In the genomic region with DNA sequence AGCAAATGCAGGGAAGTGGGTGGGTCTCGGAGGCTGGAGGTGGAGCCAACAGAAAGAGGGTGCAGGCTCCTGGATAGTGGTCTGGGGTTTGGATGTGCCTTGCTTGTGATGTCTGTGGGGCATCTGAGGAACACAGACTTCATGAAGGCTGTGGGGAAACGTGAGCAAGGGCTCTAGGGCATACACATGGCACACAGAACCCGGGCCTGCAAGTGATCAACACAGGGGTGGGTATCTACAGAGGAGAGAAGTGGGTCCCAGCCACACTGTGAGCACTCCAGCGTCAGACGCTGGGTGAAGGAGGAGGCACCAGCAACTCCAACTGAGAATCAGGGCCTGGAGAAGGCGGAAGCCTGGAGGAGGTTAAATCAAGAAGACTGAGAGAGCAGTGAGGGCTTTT, we compare ENCODE assay signal across 14 cellular contexts. TPM values are rescaled to one million over a fixed set of nuclear protein-coding genes. Genes with fewer than 3 reads are reported as not detected.
A peak's percentile ranks its signal among the peaks of the same experiment; 100 is the strongest.
DNase-seq lines count a peak whose midpoint lies in the region; ATAC-seq, FAIRE-seq and TF ChIP-seq lines count a peak whose summit lies in the region.
"Had no signal": no experiment of that assay in that cellular context is flagged by ENCODE, and none has a peak within 500 bp of the region (broad histone marks: within the 10 kb centered on the region; RNA-seq: fewer than 3 reads in every experiment).

No MANE protein-coding gene starts in this region.

- no peaks in the 10 kb centered on the region for H3K9me3 ChIP-seq in CD8-positive, alpha-beta T cell (ENCODE audit: low read length)
- H3K9me3 ChIP-seq in IMR-90 (ENCODE audit: control insufficient read depth, insufficient read depth, low read length), result no peaks in the 10 kb centered on the region
- no peaks in the 10 kb centered on the region for H3K9me3 ChIP-seq in GM12878 (replicated peaks; ENCODE audit: control insufficient read depth, insufficient read depth, low read length)
- H3K9me3 ChIP-seq in neural progenitor cell (ENCODE audit: low read depth), result no peaks in the 10 kb centered on the region
- no peaks in the 10 kb centered on the region for H3K9me3 ChIP-seq in GM23248 (ENCODE audit: low read depth)
- H3K9me3 ChIP-seq: neutrophil, thoracic aorta had no signal

- H3K4me3 Mint-ChIP-seq in CD8-positive, alpha-beta T cell, result peak overlapping the region; percentile 87
- H3K4me3 Mint-ChIP-seq in neural progenitor cell, result peak overlapping the region; percentile 71

- H3K23ac ChIP-seq in IMR-90 (ENCODE audit: low read depth, low read length), result peak overlapping the region; percentile 39; the same call in 1 of the 2 replicates

- TF ChIP-seq POLR2A in IMR-90 (IDR thresholded peaks at IDR 0.05; ENCODE audit: low read depth, low read length) (no peak), GM12878 (IDR thresholded peaks at IDR 0.05; ENCODE audit: low read depth, low read length) (no peak)

- no peak overlapping the region for H2BK20ac ChIP-seq in IMR-90 (ENCODE audit: low read depth, low read length)

- peaks cover 22% of the 10 kb centered on the region for H3K9me1 ChIP-seq in IMR-90 (ENCODE audit: insufficient read depth, low read length)

- 67% methylated on average over 1 of the region's 6 CpGs; no CpG with 5 or more reads in 1 of the 2 experiments for WGBS in IMR-90 (ENCODE audit: extremely low coverage in 2 of 2, insufficient read length in 1 of 2), 2 experiments
- WGBS in GM12878 (ENCODE audit: insufficient coverage, insufficient replicate concordance, low lambda C conversion rate, missing lambda C conversion rate), result 38% methylated on average over 6 of the region's 6 CpGs
- WGBS in GM23248 (ENCODE audit: low coverage in 1 of 2, low lambda C conversion rate in 2 of 2, missing lambda C conversion rate in 2 of 2), 2 experiments, result 42 to 46% methylated on average over 6 of the region's 6 CpGs

- H3K36me3 Mint-ChIP-seq in CD8-positive, alpha-beta T cell, result peaks cover 11% of the 10 kb centered on the region
- H3K36me3 Mint-ChIP-seq in neural progenitor cell, result peaks cover 11% of the 10 kb centered on the region

- no peak overlapping the region for H3K27ac Mint-ChIP-seq in CD8-positive, alpha-beta T cell
- peak overlapping the region; percentile 92 for H3K27ac Mint-ChIP-seq in neural progenitor cell

- CTCF ChIA-PET in CD8-positive, alpha-beta T cell (lab: Charles Lee), result interaction anchor here (1.1 kb wide), 1 partner anchor 8 kb away, joined by 4 read pairs; no protein-coding TSS in a partner anchor
- CTCF ChIA-PET in IMR-90 (lab: Yijun Ruan, JAX) (no interaction called here), GM12878 (lab: Yijun Ruan, JAX) (interaction anchor here (0.9 kb wide), 1 partner anchor 75 kb away, joined by 4 read pairs; no protein-coding TSS in a partner anchor)

- in situ Hi-C loops in IMR-90 (cut with MboI; ENCODE audit: low sequenced_read_pairs) (no loop called here), GM12878 (cut with MboI) (no loop called here), GM23248 (cut with MboI) (no loop called here)

- H3K4ac ChIP-seq in IMR-90 (ENCODE audit: low read depth, low read length), result no peak overlapping the region

- no peaks in the 10 kb centered on the region for H3K27me3 ChIP-seq in CD8-positive, alpha-beta T cell (ENCODE audit: insufficient read depth, low read length)
- H3K27me3 ChIP-seq in IMR-90 (ENCODE audit: control insufficient read depth, insufficient read depth, low read length) (no peaks in the 10 kb centered on the region), GM12878 (replicated peaks in 1 of 2; ENCODE audit: control insufficient read depth in 2 of 2, insufficient read depth in 2 of 2, low read length in 1 of 2) (no peaks in the 10 kb centered on the region), neural progenitor cell (peaks cover 22% of the 10 kb centered on the region), GM23248 (replicated peaks; ENCODE audit: insufficient read depth) (no peaks in the 10 kb centered on the region)

- peaks cover 42% of the 10 kb centered on the region for H3K4me1 Mint-ChIP-seq in CD8-positive, alpha-beta T cell (ENCODE audit: low read depth)
- H3K4me1 Mint-ChIP-seq in neural progenitor cell, result peaks cover 11% of the 10 kb centered on the region

- peaks cover 32% of the 10 kb centered on the region for H3K4me1 ChIP-seq in CD8-positive, alpha-beta T cell (ENCODE audit: insufficient read depth, low read length)
- H3K4me1 ChIP-seq in IMR-90 (ENCODE audit: control insufficient read depth, insufficient read depth, low read length) (peaks cover 16% of the 10 kb centered on the region), GM12878 (ENCODE audit: control insufficient read depth, insufficient read depth, low read length) (peaks cover 28% of the 10 kb centered on the region), neural progenitor cell (peaks cover 6% of the 10 kb centered on the region), GM23248 (ENCODE audit: insufficient read depth) (peaks cover 18% of the 10 kb centered on the region)

- no peak for TF ChIP-seq EP300 in GM12878 (IDR thresholded peaks at IDR 0.05; ENCODE audit: borderline replicate concordance in 1 of 2, control insufficient read depth in 1 of 2, low read depth in 2 of 2, low read length in 2 of 2)

- no peaks in the 10 kb centered on the region for H3K36me3 ChIP-seq in CD8-positive, alpha-beta T cell (ENCODE audit: insufficient read depth, low read length)
- peaks cover 2% of the 10 kb centered on the region; the same call in 1 of the 2 replicates for H3K36me3 ChIP-seq in IMR-90 (ENCODE audit: control insufficient read depth, insufficient read depth, low read length)
- H3K36me3 ChIP-seq in GM12878 (ENCODE audit: control insufficient read depth in 2 of 2, insufficient read depth in 2 of 2, low read length in 1 of 2), result no peaks in the 10 kb centered on the region; a peak in 1 of 4 replicates
- no peaks in the 10 kb centered on the region for H3K36me3 ChIP-seq in neural progenitor cell
- H3K36me3 ChIP-seq in GM23248 (ENCODE audit: low read depth), result no peaks in the 10 kb centered on the region; the same call in 1 of the 2 replicates

- H2AK5ac ChIP-seq in IMR-90 (ENCODE audit: low read depth, low read length), result no peak overlapping the region

- H3K4me2 ChIP-seq in IMR-90 (ENCODE audit: low read depth, low read length) (no peak overlapping the region), GM12878 (ENCODE audit: control insufficient read depth, insufficient read depth) (peak overlapping the region; percentile 97; the same call in 1 of the 2 replicates), neural progenitor cell (no peak overlapping the region), GM23248 (ENCODE audit: unreplicated experiment) (no peak overlapping the region)

- no peak overlapping the region for H2BK15ac ChIP-seq in IMR-90 (ENCODE audit: low read depth, low read length)

- no peaks in the 10 kb centered on the region for H3K9me2 ChIP-seq in GM23248 (ENCODE audit: insufficient read depth)

- H4K5ac ChIP-seq in IMR-90 (ENCODE audit: low read depth, low read length), result no peak overlapping the region

- DNase-seq in CD8-positive, alpha-beta T cell, result no peak
- DNase-seq in IMR-90, result no peak
- no peak for DNase-seq in GM12878 (ENCODE audit: low read depth, low spot score)
- no peak for DNase-seq in neural progenitor cell (ENCODE audit: low spot score)
- no peak for DNase-seq in GM23248
- DNase-seq: left cardiac atrium, NCI-H187, NCI-H69 had no signal

- H3K9me3 Mint-ChIP-seq in CD8-positive, alpha-beta T cell, result no peaks in the 10 kb centered on the region
- H3K9me3 Mint-ChIP-seq in neural progenitor cell, result no peaks in the 10 kb centered on the region

- H2AFZ ChIP-seq in IMR-90 (replicated peaks; ENCODE audit: low read length, poor library complexity), result no peak overlapping the region
- no peak overlapping the region for H2AFZ ChIP-seq in GM12878 (ENCODE audit: control insufficient read depth, low read depth, low read length)
- no peak overlapping the region for H2AFZ ChIP-seq in neural progenitor cell (replicated peaks)
- H2AFZ ChIP-seq in GM23248, result no peak overlapping the region

- SMC1A ChIA-PET in GM12878 (lab: Charles Lee; ENCODE audit: uncharacterized antibody, unreplicated experiment), result no interaction called here

- TF ChIP-seq CTCF in CD8-positive, alpha-beta T cell (IDR thresholded peaks at IDR 0.05), result no peak
- TF ChIP-seq CTCF in IMR-90 (conservative IDR thresholded peaks at IDR 0.05; ENCODE audit: low read depth, low read length), result no peak
- no peak for TF ChIP-seq CTCF in GM12878 (IDR thresholded peaks at IDR 0.05 in 2 of 3, conservative IDR thresholded peaks at IDR 0.05 in 1 of 3; ENCODE audit: control insufficient read depth in 2 of 3, extremely low read depth in 1 of 3, insufficient read depth in 1 of 3, low read depth in 3 of 3, low read length in 3 of 3)
- no peak for TF ChIP-seq CTCF in neural progenitor cell (IDR thresholded peaks at IDR 0.05)

- no peak for TF ChIP-seq RAD21 in IMR-90 (IDR thresholded peaks at IDR 0.05; ENCODE audit: low read length)
- TF ChIP-seq RAD21 in GM12878 (IDR thresholded peaks at IDR 0.05; ENCODE audit: insufficient read depth, low read depth, low read length), result no peak

- H4K91ac ChIP-seq in IMR-90 (ENCODE audit: insufficient read depth, low read depth, low read length), result no peak overlapping the region

- no peak overlapping the region for H4K8ac ChIP-seq in IMR-90 (ENCODE audit: low read depth in 2 of 2, low read length in 2 of 2)

- dilution Hi-C loops in IMR-90 (cut with HindIII; ENCODE audit: low sequenced_read_pairs, unreplicated experiment), result no loop called here

- no peaks in the 10 kb centered on the region for H3K27me3 Mint-ChIP-seq in CD8-positive, alpha-beta T cell (ENCODE audit: low read depth)
- H3K27me3 Mint-ChIP-seq in neural progenitor cell (ENCODE audit: insufficient read depth, low read depth), result peaks cover 13% of the 10 kb centered on the region

- no peak overlapping the region for H3K18ac ChIP-seq in IMR-90 (ENCODE audit: low read depth, low read length)

- H4K20me1 ChIP-seq in IMR-90 (ENCODE audit: insufficient read depth, low read length), result no peaks in the 10 kb centered on the region; the same call in 1 of the 2 replicates
- H4K20me1 ChIP-seq in GM12878 (ENCODE audit: control insufficient read depth, insufficient read depth), result no peaks in the 10 kb centered on the region
- H4K20me1 ChIP-seq in neural progenitor cell (ENCODE audit: low read depth), result no peaks in the 10 kb centered on the region
- H4K20me1 ChIP-seq in GM23248 (ENCODE audit: insufficient read depth), result no peaks in the 10 kb centered on the region

- BruUV-seq in IMR-90 (replicated peaks; lab: Mats Ljungman, UMichigan) (no TSS peak), GM12878 (replicated peaks; lab: Mats Ljungman, UMichigan) (no TSS peak)

- RAD21 ChIA-PET in GM12878 (lab: Charles Lee; ENCODE audit: unreplicated experiment), result no interaction called here

- no peak overlapping the region for H3K27ac ChIP-seq in CD8-positive, alpha-beta T cell (ENCODE audit: low read depth, low read length)
- no peak overlapping the region for H3K27ac ChIP-seq in IMR-90 (ENCODE audit: insufficient read depth, low read length)
- no peak overlapping the region for H3K27ac ChIP-seq in GM12878 (ENCODE audit: control insufficient read depth, insufficient read depth)
- H3K27ac ChIP-seq in neural progenitor cell, result no peak overlapping the region
- H3K27ac ChIP-seq in GM23248, result no peak overlapping the region
- H3K27ac ChIP-seq: neutrophil, thoracic aorta had no signal

- H3F3A ChIP-seq in neural progenitor cell (ENCODE audit: low read depth) (peaks cover 32% of the 10 kb centered on the region), GM23248 (ENCODE audit: insufficient read depth) (peaks cover 34% of the 10 kb centered on the region)

- intact Hi-C loops in CD8-positive, alpha-beta T cell (cut with DNase I, micrococcal nuclease), result no loop called here
- intact Hi-C loops in IMR-90 (cut with micrococcal nuclease) (no loop called here), GM12878 (cut with micrococcal nuclease; ENCODE audit: unreplicated experiment) (no loop called here)

- H3K56ac ChIP-seq in IMR-90 (ENCODE audit: extremely low read depth, insufficient read depth, low read length), result no peak overlapping the region

- H3K79me1 ChIP-seq in IMR-90 (ENCODE audit: low read depth in 1 of 2, low read length in 2 of 2), result peaks cover 7 to 28% of the 10 kb centered on the region in 2 experiments

- no peak overlapping the region for H2BK120ac ChIP-seq in IMR-90 (ENCODE audit: low read depth, low read length)

- no peak overlapping the region for H3K9ac ChIP-seq in IMR-90 (ENCODE audit: low read depth, low read length)
- no peak overlapping the region for H3K9ac ChIP-seq in GM12878 (ENCODE audit: control insufficient read depth, insufficient read depth, low read length)
- no peak overlapping the region for H3K9ac ChIP-seq in neural progenitor cell
- H3K9ac ChIP-seq in GM23248, result no peak overlapping the region

- peaks cover 2% of the 10 kb centered on the region for H3K79me2 ChIP-seq in GM12878 (ENCODE audit: control insufficient read depth, insufficient read depth, low read length)
- peaks cover 15% of the 10 kb centered on the region for H3K79me2 ChIP-seq in neural progenitor cell (ENCODE audit: low read depth)
- H3K79me2 ChIP-seq in GM23248 (ENCODE audit: insufficient read depth), result no peaks in the 10 kb centered on the region

- FAIRE-seq in GM12878 (lab: Jason Lieb, UNC), result no peak
- FAIRE-seq: bronchial epithelial cell, K562 had no signal

- H3K14ac ChIP-seq in IMR-90 (replicated peaks; ENCODE audit: low read depth, low read length), result no peak overlapping the region

- POLR2A ChIA-PET in CD8-positive, alpha-beta T cell (lab: Charles Lee), result interaction anchor here (1.1 to 2.7 kb wide), 2 partner anchors 10 to 20 kb away, joined by 4 to 13 read pairs; a partner anchor contains a TSS
- POLR2A ChIA-PET in IMR-90 (lab: Charles Lee; ENCODE audit: unreplicated experiment), result no interaction called here
- POLR2A ChIA-PET in GM12878 (lab: Charles Lee), result interaction anchor here (1.6 to 4.7 kb wide), 2 partner anchors 7 to 9 kb away, joined by 5 to 46 read pairs; a partner anchor contains a TSS

- no peak overlapping the region for H2AK9ac ChIP-seq in IMR-90 (replicated peaks; ENCODE audit: low read depth, low read length, poor library complexity)

- ATAC-seq in CD8-positive, alpha-beta T cell, result no peak
- ATAC-seq in IMR-90 (ENCODE audit: low read depth) (no peak), GM12878 (no peak), GM18870 (IDR thresholded peaks at IDR 0.05; ENCODE audit: unreplicated experiment) (no peak), GM18868 (IDR thresholded peaks at IDR 0.05; ENCODE audit: unreplicated experiment) (no peak)
- ATAC-seq: K562, left cardiac atrium had no signal

- no peak overlapping the region for H3K4me3 ChIP-seq in CD8-positive, alpha-beta T cell (ENCODE audit: low read depth, low read length)
- H3K4me3 ChIP-seq in IMR-90 (ENCODE audit: insufficient read depth, low read depth, low read length) (no peak overlapping the region), GM12878 (peak overlapping the region; percentile 60; the same call in 1 of the 2 replicates), neural progenitor cell (no peak overlapping the region), GM23248 (no peak overlapping the region)
- H3K4me3 ChIP-seq: K562 had no signal

- no peak overlapping the region for H2BK5ac ChIP-seq in IMR-90 (ENCODE audit: low read depth, low read length, poor library complexity, severe bottlenecking)

RNA-seq across cellular contexts. Expression of a gene that starts 5.4 kb away (rescaled TPM):
- total RNA-seq in CD8-positive, alpha-beta T cell, result 10 to 100 TPM; 26.9 to 29.5 TPM
- total RNA-seq in IMR-90 (2012; rRNA removed), result 55.9 and 63.0 TPM in 2 replicates
- polyA plus RNA-seq in IMR-90 (2012; rRNA removed), result 66.6 and 72.5 TPM in 2 replicates
- 55.0 and 72.6 TPM in 2 replicates for polyA plus RNA-seq in IMR-90 (2012; cell fraction: cytosol; rRNA removed)
- polyA plus RNA-seq in IMR-90 (2012; cell fraction: nucleus; rRNA removed; ENCODE audit: low replicate concordance), result 82.7 and 116 TPM in 2 replicates
- total RNA-seq in GM12878 (2013; cell fraction: nucleolus; rRNA removed), result 10.2 and 13.8 TPM in 2 replicates
- 68.6 and 95.2 TPM in 2 replicates for total RNA-seq in GM12878 (2014; rRNA removed)
- 61.7 and 66.8 TPM in 2 replicates for total RNA-seq in GM12878 (2014; rRNA removed; fragmentation: Illumina TruSeq; extraction: Trizol)
- 100 and 105 TPM in 2 replicates for total RNA-seq in GM12878 (2021)
- 73.3 TPM for polyA plus RNA-seq in GM12878 (2011; ENCODE audit: low read depth)
- polyA plus RNA-seq in GM12878 (2011; rRNA removed), result 55.6 and 92.7 TPM in 2 replicates
- polyA plus RNA-seq in GM12878 (2011; cell fraction: cytosol; rRNA removed), result 70.2 and 75.4 TPM in 2 replicates
- 82.4 and 83.2 TPM in 2 replicates for polyA plus RNA-seq in GM12878 (2011; cell fraction: nucleus; rRNA removed)
- 67.6 and 88.6 TPM in 2 replicates for polyA plus RNA-seq in GM12878 (2012)
- 105 and 127 TPM in 2 replicates for polyA plus RNA-seq in GM12878 (2014; fragmentation: Illumina TruSeq; extraction: Trizol)
- 1 to 10 TPM; 1.4 to 1.7 TPM for polyA plus RNA-seq in GM12878 (2014; fragmentation: Nextera tagmentation; extraction: Ambion mirVana)
- 81.0 and 87.0 TPM in 2 replicates for polyA plus RNA-seq in GM12878 (2014; rRNA removed)
- 10 to 100 TPM in 1 of 2 experiments, 1 to 10 TPM in 1; 9.6 to 11.3 TPM for polyA plus RNA-seq in GM12878 (2016; fragmentation: Nextera tagmentation; extraction: Ambion mirVana)
- 66.9 and 72.9 TPM in 2 replicates for polyA minus RNA-seq in GM12878 (2011; rRNA and poly(A)+ RNA removed)
- polyA minus RNA-seq in GM12878 (2011; cell fraction: cytosol; rRNA and poly(A)+ RNA removed), result 25.3 and 33.7 TPM in 2 replicates
- 17.0 and 18.6 TPM in 2 replicates for polyA minus RNA-seq in GM12878 (2011; cell fraction: nucleus; rRNA and poly(A)+ RNA removed)
- 59.3 and 73.3 TPM in 2 replicates for total RNA-seq in neural progenitor cell (ENCODE audit: low replicate concordance)
- 60.3 and 60.4 TPM in 2 replicates for total RNA-seq in GM23248 (2014; rRNA removed; shearing (Covaris generic))
- polyA plus RNA-seq in GM23248 (2016; fragmentation: Nextera tagmentation; extraction: Ambion mirVana), result 8.7 and 13.9 TPM in 2 replicates

RNA-seq across cellular contexts. Expression of a gene that starts 8.9 kb away (rescaled TPM):
- total RNA-seq in CD8-positive, alpha-beta T cell, result 10 to 100 TPM; 41.5 to 51.7 TPM
- total RNA-seq in IMR-90 (2012; rRNA removed) (105 and 128 TPM in 2 replicates), GM12878 (2014; rRNA removed) (89.3 and 92.8 TPM in 2 replicates), GM12878 (2014; rRNA removed; fragmentation: Illumina TruSeq; extraction: Trizol) (89.3 and 95.0 TPM in 2 replicates), GM12878 (2021) (98.5 and 105 TPM in 2 replicates), neural progenitor cell (ENCODE audit: low replicate concordance) (141 and 148 TPM in 2 replicates)
- polyA plus RNA-seq in IMR-90 (2012; rRNA removed) (183 and 202 TPM in 2 replicates), GM12878 (2011; rRNA removed) (92.3 and 102 TPM in 2 replicates), GM12878 (2014; fragmentation: Illumina TruSeq; extraction: Trizol) (85.9 and 117 TPM in 2 replicates), GM12878 (2014; fragmentation: Nextera tagmentation; extraction: Ambion mirVana) (100 to 1,000 TPM in 1 of 2 experiments, 10 to 100 TPM in 1; 69.5 to 117 TPM), GM12878 (2014; rRNA removed) (168 and 172 TPM in 2 replicates), GM12878 (2016; fragmentation: Nextera tagmentation; extraction: Ambion mirVana) (100 to 1,000 TPM; 136 to 147 TPM), GM23248 (2016; fragmentation: Nextera tagmentation; extraction: Ambion mirVana) (186 and 193 TPM in 2 replicates)
- polyA plus RNA-seq in IMR-90 (2012; cell fraction: cytosol; rRNA removed), result 206 and 255 TPM in 2 replicates
- polyA plus RNA-seq in IMR-90 (2012; cell fraction: nucleus; rRNA removed; ENCODE audit: low replicate concordance), result 88.8 and 142 TPM in 2 replicates
- 14.9 and 17.2 TPM in 2 replicates for total RNA-seq in GM12878 (2013; cell fraction: nucleolus; rRNA removed)
- 83.1 TPM for polyA plus RNA-seq in GM12878 (2011; ENCODE audit: low read depth)
- polyA plus RNA-seq in GM12878 (2011; cell fraction: cytosol; rRNA removed), result 130 and 146 TPM in 2 replicates
- polyA plus RNA-seq in GM12878 (2011; cell fraction: nucleus; rRNA removed), result 107 and 114 TPM in 2 replicates
- polyA plus RNA-seq in GM12878 (2012), result 117 and 138 TPM in 2 replicates
- 101 and 130 TPM in 2 replicates for polyA minus RNA-seq in GM12878 (2011; rRNA and poly(A)+ RNA removed)
- 36.1 and 36.4 TPM in 2 replicates for polyA minus RNA-seq in GM12878 (2011; cell fraction: cytosol; rRNA and poly(A)+ RNA removed)
- polyA minus RNA-seq in GM12878 (2011; cell fraction: nucleus; rRNA and poly(A)+ RNA removed), result 20.6 and 31.1 TPM in 2 replicates
- 88.6 and 89.2 TPM in 2 replicates for total RNA-seq in GM23248 (2014; rRNA removed; shearing (Covaris generic))

RNA-seq across cellular contexts. Expression of a gene that starts 9.3 kb away (rescaled TPM):
- 10 to 100 TPM; 14.1 to 15.0 TPM for total RNA-seq in CD8-positive, alpha-beta T cell
- 3.4 and 3.6 TPM in 2 replicates for total RNA-seq in IMR-90 (2012; rRNA removed)
- polyA plus RNA-seq in IMR-90 (2012; rRNA removed), result 15.0 and 17.1 TPM in 2 replicates
- polyA plus RNA-seq in IMR-90 (2012; cell fraction: cytosol; rRNA removed), result 4.3 and 11.4 TPM in 2 replicates
- polyA plus RNA-seq in IMR-90 (2012; cell fraction: nucleus; rRNA removed; ENCODE audit: low replicate concordance), result 136 and 263 TPM in 2 replicates
- 64.7 and 67.2 TPM in 2 replicates for total RNA-seq in GM12878 (2013; cell fraction: nucleolus; rRNA removed)
- 6.9 and 7.7 TPM in 2 replicates for total RNA-seq in GM12878 (2014; rRNA removed)
- 3.3 and 3.6 TPM in 2 replicates for total RNA-seq in GM12878 (2014; rRNA removed; fragmentation: Illumina TruSeq; extraction: Trizol)
- total RNA-seq in GM12878 (2021), result 9.1 and 12.4 TPM in 2 replicates
- 5.9 TPM for polyA plus RNA-seq in GM12878 (2011; ENCODE audit: low read depth)
- polyA plus RNA-seq in GM12878 (2011; rRNA removed), result 7.4 and 9.3 TPM in 2 replicates
- polyA plus RNA-seq in GM12878 (2011; cell fraction: cytosol; rRNA removed), result 8.4 and 16.1 TPM in 2 replicates
- polyA plus RNA-seq in GM12878 (2011; cell fraction: nucleus; rRNA removed), result 104 and 129 TPM in 2 replicates
- polyA plus RNA-seq in GM12878 (2012), result 12.4 and 12.7 TPM in 2 replicates
- polyA plus RNA-seq in GM12878 (2014; fragmentation: Illumina TruSeq; extraction: Trizol), result 6.0 and 6.8 TPM in 2 replicates
- under 1 TPM; 0.38 to 0.64 TPM for polyA plus RNA-seq in GM12878 (2014; fragmentation: Nextera tagmentation; extraction: Ambion mirVana)
- 14.7 and 16.6 TPM in 2 replicates for polyA plus RNA-seq in GM12878 (2014; rRNA removed)
- 1 to 10 TPM; 6.8 to 7.6 TPM for polyA plus RNA-seq in GM12878 (2016; fragmentation: Nextera tagmentation; extraction: Ambion mirVana)
- polyA minus RNA-seq in GM12878 (2011; rRNA and poly(A)+ RNA removed), result 7.3 and 13.7 TPM in 2 replicates
- 4.4 and 5.0 TPM in 2 replicates for polyA minus RNA-seq in GM12878 (2011; cell fraction: cytosol; rRNA and poly(A)+ RNA removed)
- polyA minus RNA-seq in GM12878 (2011; cell fraction: nucleus; rRNA and poly(A)+ RNA removed), result 13.8 and 25.1 TPM in 2 replicates
- 8.4 and 32.3 TPM in 2 replicates for total RNA-seq in neural progenitor cell (ENCODE audit: low replicate concordance)
- total RNA-seq in GM23248 (2014; rRNA removed; shearing (Covaris generic)), result 20.8 and 32.1 TPM in 2 replicates
- polyA plus RNA-seq in GM23248 (2016; fragmentation: Nextera tagmentation; extraction: Ambion mirVana), result 6.7 and 9.0 TPM in 2 replicates

RNA-seq across cellular contexts. Expression of a gene that starts 20.0 kb away (rescaled TPM):
- total RNA-seq in CD8-positive, alpha-beta T cell, result 100 to 1,000 TPM; 525 to 549 TPM
- total RNA-seq in IMR-90 (2012; rRNA removed) (313 and 349 TPM in 2 replicates), GM12878 (2014; rRNA removed) (569 and 650 TPM in 2 replicates), GM12878 (2014; rRNA removed; fragmentation: Illumina TruSeq; extraction: Trizol) (256 and 311 TPM in 2 replicates), GM12878 (2021) (492 and 503 TPM in 2 replicates), neural progenitor cell (ENCODE audit: low replicate concordance) (390 and 678 TPM in 2 replicates)
- polyA plus RNA-seq in IMR-90 (2012; rRNA removed) (465 and 964 TPM in 2 replicates), GM12878 (2011; rRNA removed) (167 and 420 TPM in 2 replicates), GM12878 (2014; fragmentation: Illumina TruSeq; extraction: Trizol) (147 and 280 TPM in 2 replicates), GM12878 (2014; fragmentation: Nextera tagmentation; extraction: Ambion mirVana) (10 to 100 TPM in 1 of 2 experiments, 1 to 10 TPM in 1; 5.0 to 32.5 TPM), GM12878 (2014; rRNA removed) (363 and 502 TPM in 2 replicates), GM12878 (2016; fragmentation: Nextera tagmentation; extraction: Ambion mirVana) (10 to 100 TPM; 82.9 to 91.1 TPM), GM23248 (2016; fragmentation: Nextera tagmentation; extraction: Ambion mirVana) (61.5 and 62.0 TPM in 2 replicates)
- 339 TPM in 2 replicates for polyA plus RNA-seq in IMR-90 (2012; cell fraction: cytosol; rRNA removed)
- 522 and 1,051 TPM in 2 replicates for polyA plus RNA-seq in IMR-90 (2012; cell fraction: nucleus; rRNA removed; ENCODE audit: low replicate concordance)
- 166 and 167 TPM in 2 replicates for total RNA-seq in GM12878 (2013; cell fraction: nucleolus; rRNA removed)
- polyA plus RNA-seq in GM12878 (2011; ENCODE audit: low read depth), result 313 TPM
- polyA plus RNA-seq in GM12878 (2011; cell fraction: cytosol; rRNA removed), result 459 and 854 TPM in 2 replicates
- polyA plus RNA-seq in GM12878 (2011; cell fraction: nucleus; rRNA removed), result 1,223 and 1,590 TPM in 2 replicates
- polyA plus RNA-seq in GM12878 (2012), result 410 and 474 TPM in 2 replicates
- 1,048 and 1,483 TPM in 2 replicates for polyA minus RNA-seq in GM12878 (2011; rRNA and poly(A)+ RNA removed)
- polyA minus RNA-seq in GM12878 (2011; cell fraction: cytosol; rRNA and poly(A)+ RNA removed), result 474 and 545 TPM in 2 replicates
- 282 and 438 TPM in 2 replicates for polyA minus RNA-seq in GM12878 (2011; cell fraction: nucleus; rRNA and poly(A)+ RNA removed)
- 263 and 319 TPM in 2 replicates for total RNA-seq in GM23248 (2014; rRNA removed; shearing (Covaris generic))

RNA-seq across cellular contexts. Expression of a gene that starts 44.2 kb away (rescaled TPM):
- 1 to 10 TPM; 4.8 to 5.6 TPM for total RNA-seq in CD8-positive, alpha-beta T cell
- total RNA-seq in IMR-90 (2012; rRNA removed), result 1.4 TPM in 2 replicates
- polyA plus RNA-seq in IMR-90 (2012; rRNA removed), result 9.7 and 13.5 TPM in 2 replicates
- 9.5 and 13.5 TPM in 2 replicates for polyA plus RNA-seq in IMR-90 (2012; cell fraction: cytosol; rRNA removed)
- polyA plus RNA-seq in IMR-90 (2012; cell fraction: nucleus; rRNA removed; ENCODE audit: low replicate concordance), result 13.1 and 26.4 TPM in 2 replicates
- total RNA-seq in GM12878 (2013; cell fraction: nucleolus; rRNA removed), result 15.6 and 15.7 TPM in 2 replicates
- 4.5 and 6.1 TPM in 2 replicates for total RNA-seq in GM12878 (2014; rRNA removed)
- total RNA-seq in GM12878 (2014; rRNA removed; fragmentation: Illumina TruSeq; extraction: Trizol), result 1.2 and 1.7 TPM in 2 replicates
- total RNA-seq in GM12878 (2021), result 12.7 and 17.2 TPM in 2 replicates
- polyA plus RNA-seq in GM12878 (2011; ENCODE audit: low read depth), result 1.9 TPM
- 0.72 and 2.4 TPM in 2 replicates for polyA plus RNA-seq in GM12878 (2011; rRNA removed)
- 4.0 and 5.1 TPM in 2 replicates for polyA plus RNA-seq in GM12878 (2011; cell fraction: cytosol; rRNA removed)
- polyA plus RNA-seq in GM12878 (2011; cell fraction: nucleus; rRNA removed), result 8.5 and 13.4 TPM in 2 replicates
- 10.1 TPM in 2 replicates for polyA plus RNA-seq in GM12878 (2012)
- polyA plus RNA-seq in GM12878 (2014; fragmentation: Illumina TruSeq; extraction: Trizol), result 0.13 and 1.2 TPM in 2 replicates
- polyA plus RNA-seq in GM12878 (2014; fragmentation: Nextera tagmentation; extraction: Ambion mirVana), result under 1 TPM; 0.29 to 0.33 TPM
- polyA plus RNA-seq in GM12878 (2014; rRNA removed), result 7.7 and 8.0 TPM in 2 replicates
- 10 to 100 TPM; 13.9 to 14.3 TPM for polyA plus RNA-seq in GM12878 (2016; fragmentation: Nextera tagmentation; extraction: Ambion mirVana)
- 1.8 and 5.1 TPM in 2 replicates for polyA minus RNA-seq in GM12878 (2011; rRNA and poly(A)+ RNA removed)
- polyA minus RNA-seq in GM12878 (2011; cell fraction: cytosol; rRNA and poly(A)+ RNA removed), result 3.8 and 4.0 TPM in 2 replicates
- polyA minus RNA-seq in GM12878 (2011; cell fraction: nucleus; rRNA and poly(A)+ RNA removed), result 7.6 and 15.4 TPM in 2 replicates
- total RNA-seq in neural progenitor cell (ENCODE audit: low replicate concordance), result 2.2 and 12.8 TPM in 2 replicates
- 5.9 and 9.0 TPM in 2 replicates for total RNA-seq in GM23248 (2014; rRNA removed; shearing (Covaris generic))
- polyA plus RNA-seq in GM23248 (2016; fragmentation: Nextera tagmentation; extraction: Ambion mirVana), result 16.0 and 17.9 TPM in 2 replicates
